ENCODE assay signal across 10 cellular contexts in genomic region chr12:66964629-66965028, GRCh38.
DNase-seq lines count a peak whose midpoint lies in the region; ATAC-seq and TF ChIP-seq lines count a peak whose summit lies in the region.
"Had no signal": no experiment of that assay in that cellular context is flagged by ENCODE, and none has a peak within 500 bp of the region (broad histone marks: within the 10 kb centered on the region; RNA-seq: fewer than 3 reads in every experiment).

No MANE protein-coding gene starts in this region.

- H3K36me3 Mint-ChIP-seq in activated CD8-positive, alpha-beta memory T cell treated with anti-CD3 and anti-CD28 coated beads, Interleukin-2, amount 10 ng/mL, durations not matched to agents 7 days and 5 days: no peaks in the 10 kb centered on the region
- H3K36me3 Mint-ChIP-seq in effector memory CD8-positive, alpha-beta T cell (ENCODE audit: insufficient read depth): no peaks in the 10 kb centered on the region
- no peaks in the 10 kb centered on the region for H3K36me3 Mint-ChIP-seq in HFFc6 (ENCODE audit: low read depth)

- DNase-seq in activated CD8-positive, alpha-beta memory T cell treated with anti-CD3 and anti-CD28 coated beads, Interleukin-2, amount 10 ng/mL, durations not matched to agents 7 days and 5 days: peak; percentile 57
- DNase-seq in activated CD8-positive, alpha-beta memory T cell treated with anti-CD3 and anti-CD28 coated beads, Interleukin-2, amount 50 U/mL, for 4 hours: no peak
- DNase-seq in activated CD4-positive, alpha-beta T cell treated with anti-CD3 and anti-CD28 coated beads, Interleukin-2, amount 50 U/mL, for 1 hour: peak; percentile 39
- peak; percentile 3 to 22 (median 5) for DNase-seq in effector memory CD8-positive, alpha-beta T cell
- peak; percentile 21 for DNase-seq in stimulated activated naive CD4-positive, alpha-beta T cell treated with Interleukin-2 at 50 U/mL for 16 hours (lab: John Stamatoyannopoulos, UW)
- no peak for DNase-seq in NCI-H2196 treated with DMSO at 0.1 percent for 48 hours (lab: John Stamatoyannopoulos, UW; ENCODE audit: unreplicated experiment)
- no peak for DNase-seq in HFFc6
- DNase-seq: NCI-H526, WERI-Rb-1 had no signal

- CTCF ChIA-PET in activated CD8-positive, alpha-beta memory T cell treated with anti-CD3 and anti-CD28 coated beads, Interleukin-2, amount 10 ng/mL, durations not matched to agents 7 days and 5 days (lab: Charles Lee): no interaction called here

- peaks cover 9% of the 10 kb centered on the region for H3K4me1 Mint-ChIP-seq in activated CD8-positive, alpha-beta memory T cell treated with anti-CD3 and anti-CD28 coated beads, Interleukin-2, amount 10 ng/mL, durations not matched to agents 7 days and 5 days
- H3K4me1 Mint-ChIP-seq in effector memory CD8-positive, alpha-beta T cell (ENCODE audit: low read depth in 2 of 2): peaks cover 3 to 7% of the 10 kb centered on the region in 2 donors
- no peaks in the 10 kb centered on the region for H3K4me1 Mint-ChIP-seq in HFFc6 (ENCODE audit: low read depth)

- peak; percentile 76 for ATAC-seq in activated CD8-positive, alpha-beta memory T cell treated with anti-CD3 and anti-CD28 coated beads, Interleukin-2, amount 10 ng/mL, durations not matched to agents 7 days and 5 days
- peak; percentile 93 for ATAC-seq in effector memory CD8-positive, alpha-beta T cell (replicated peaks)
- ATAC-seq in GM21381 (IDR thresholded peaks at IDR 0.05; ENCODE audit: unreplicated experiment): no peak

- H3K27me3 Mint-ChIP-seq in activated CD8-positive, alpha-beta memory T cell treated with anti-CD3 and anti-CD28 coated beads, Interleukin-2, amount 10 ng/mL, durations not matched to agents 7 days and 5 days: peaks cover 10% of the 10 kb centered on the region
- peaks cover 9 to 14% of the 10 kb centered on the region in 2 donors for H3K27me3 Mint-ChIP-seq in effector memory CD8-positive, alpha-beta T cell
- H3K27me3 Mint-ChIP-seq in HFFc6 (ENCODE audit: insufficient read depth): no peaks in the 10 kb centered on the region

- no peak overlapping the region for H3K27ac Mint-ChIP-seq in activated CD8-positive, alpha-beta memory T cell treated with anti-CD3 and anti-CD28 coated beads, Interleukin-2, amount 10 ng/mL, durations not matched to agents 7 days and 5 days
- peak overlapping the region; percentile 80 to 86 for H3K27ac Mint-ChIP-seq in effector memory CD8-positive, alpha-beta T cell
- H3K27ac Mint-ChIP-seq in HFFc6: no peak overlapping the region; the same call in 1 of the 2 replicates

- H3K4me3 Mint-ChIP-seq in activated CD8-positive, alpha-beta memory T cell treated with anti-CD3 and anti-CD28 coated beads, Interleukin-2, amount 10 ng/mL, durations not matched to agents 7 days and 5 days: no peak overlapping the region
- peak overlapping the region; percentile 4 to 24 for H3K4me3 Mint-ChIP-seq in effector memory CD8-positive, alpha-beta T cell
- no peak overlapping the region for H3K4me3 Mint-ChIP-seq in HFFc6

- no peaks in the 10 kb centered on the region for H3K9me3 Mint-ChIP-seq in activated CD8-positive, alpha-beta memory T cell treated with anti-CD3 and anti-CD28 coated beads, Interleukin-2, amount 10 ng/mL, durations not matched to agents 7 days and 5 days (ENCODE audit: low read depth)
- peaks cover 0 to 3% of the 10 kb centered on the region in 2 donors for H3K9me3 Mint-ChIP-seq in effector memory CD8-positive, alpha-beta T cell
- H3K9me3 Mint-ChIP-seq in HFFc6: peaks cover 19% of the 10 kb centered on the region

- TF ChIP-seq CTCF in HFFc6 (IDR thresholded peaks at IDR 0.05): no peak

Comparison
In these comparisons a context has a peak if more than half of its experiments do, and no peak if none do; other contexts are left out.
1. DNase-seq: peak in activated CD8-positive, alpha-beta memory T cell treated with anti-CD3 and anti-CD28 coated beads, Interleukin-2, amount 10 ng/mL, durations not matched to agents 7 days and 5 days (single experiment), activated CD4-positive, alpha-beta T cell treated with anti-CD3 and anti-CD28 coated beads, Interleukin-2, amount 50 U/mL, for 1 hour (single experiment), effector memory CD8-positive, alpha-beta T cell (3 of 3) and stimulated activated naive CD4-positive, alpha-beta T cell treated with Interleukin-2 at 50 U/mL for 16 hours (single experiment); none in activated CD8-positive, alpha-beta memory T cell treated with anti-CD3 and anti-CD28 coated beads, Interleukin-2, amount 50 U/mL, for 4 hours (single experiment), NCI-H2196 treated with DMSO at 0.1 percent for 48 hours (single experiment) and HFFc6 (single experiment).
2. H3K27ac Mint-ChIP-seq: peak in effector memory CD8-positive, alpha-beta T cell (2 of 2); none in activated CD8-positive, alpha-beta memory T cell treated with anti-CD3 and anti-CD28 coated beads, Interleukin-2, amount 10 ng/mL, durations not matched to agents 7 days and 5 days (single experiment) and HFFc6 (single experiment).
3. H3K4me3 Mint-ChIP-seq: peak in effector memory CD8-positive, alpha-beta T cell (2 of 2); none in activated CD8-positive, alpha-beta memory T cell treated with anti-CD3 and anti-CD28 coated beads, Interleukin-2, amount 10 ng/mL, durations not matched to agents 7 days and 5 days (single experiment) and HFFc6 (single experiment).